Comparison of ENCODE assay signal across 13 cellular contexts in genomic region chr1:235324296-235324695, GRCh38. TPM values are rescaled to one million over a fixed set of nuclear protein-coding genes. Genes with fewer than 3 reads are reported as not detected.
A peak's percentile ranks its signal among the peaks of the same experiment; 100 is the strongest.
DNase-seq lines count a peak whose midpoint lies in the region; ATAC-seq, FAIRE-seq and TF ChIP-seq lines count a peak whose summit lies in the region.
"Had no signal": no experiment of that assay in that cellular context is flagged by ENCODE, and none has a peak within 500 bp of the region (broad histone marks: within the 10 kb centered on the region; RNA-seq: fewer than 3 reads in every experiment).

No MANE protein-coding gene starts in this region.

- H3K4ac ChIP-seq in mesenchymal stem cell (ENCODE audit: low read depth in 1 of 2, low read length in 2 of 2), result no peak overlapping the region

- H3K27me3 Mint-ChIP-seq in activated CD4-positive, alpha-beta memory T cell treated with anti-CD3 and anti-CD28 coated beads, Interleukin-2, amount 10 ng/mL, durations not matched to agents 7 days and 5 days, result no peaks in the 10 kb centered on the region

- no peak overlapping the region for H2BK120ac ChIP-seq in mesenchymal stem cell (ENCODE audit: low read depth, low read length)

- DNase-seq in A549 (ENCODE audit: low read depth in 1 of 2, low spot score in 1 of 2), result no peak
- DNase-seq in activated CD4-positive, alpha-beta memory T cell treated with anti-CD3 and anti-CD28 coated beads, Interleukin-2, amount 10 ng/mL, durations not matched to agents 7 days and 5 days, result no peak
- DNase-seq in mesenchymal stem cell, result no peak
- DNase-seq in NCI-H1694 treated with DMSO at 0.1 percent for 48 hours (lab: John Stamatoyannopoulos, UW), result no peak
- DNase-seq in HAP-1 (ENCODE audit: low spot score in 2 of 2), result no peak
- DNase-seq in NCI-H345 (lab: John Stamatoyannopoulos, UW), result no peak
- no peak for DNase-seq in NCI-H748 (lab: John Stamatoyannopoulos, UW; ENCODE audit: unreplicated experiment)
- DNase-seq: kidney glomerular epithelial cell; NCI-H1436 treated with DMSO at 0.1 percent for 48 hours; NCI-H82; stimulated activated CD4-positive, alpha-beta T cell treated with anti-CD3 and anti-CD28 coated beads, Interleukin-15, amount 100 ng/mL, for 24 hours had no signal

- no peak for TF ChIP-seq CTCF in A549 (IDR thresholded peaks at IDR 0.05)
- TF ChIP-seq CTCF in DOHH2 (IDR thresholded peaks at IDR 0.05; ENCODE audit: low read depth, low read length, poor library complexity, severe bottlenecking), result no peak

- no peak overlapping the region for H3K14ac ChIP-seq in mesenchymal stem cell (ENCODE audit: low read length in 2 of 2)

- peaks cover 43% of the 10 kb centered on the region for H3K36me3 Mint-ChIP-seq in activated CD4-positive, alpha-beta memory T cell treated with anti-CD3 and anti-CD28 coated beads, Interleukin-2, amount 10 ng/mL, durations not matched to agents 7 days and 5 days (ENCODE audit: low read depth)

- peaks cover 46% of the 10 kb centered on the region for H3K4me1 Mint-ChIP-seq in activated CD4-positive, alpha-beta memory T cell treated with anti-CD3 and anti-CD28 coated beads, Interleukin-2, amount 10 ng/mL, durations not matched to agents 7 days and 5 days

- no peak overlapping the region for H2BK12ac ChIP-seq in mesenchymal stem cell (ENCODE audit: low read length in 2 of 2)

- no peak overlapping the region for H2BK15ac ChIP-seq in mesenchymal stem cell (ENCODE audit: low read depth, poor library complexity, severe bottlenecking)

- H3K4me3 Mint-ChIP-seq in activated CD4-positive, alpha-beta memory T cell treated with anti-CD3 and anti-CD28 coated beads, Interleukin-2, amount 10 ng/mL, durations not matched to agents 7 days and 5 days, result peak overlapping the region; percentile 51

- H3K4me3 ChIP-seq in A549 (no peak overlapping the region), DOHH2 (ENCODE audit: low read length) (peak overlapping the region; percentile 83), mesenchymal stem cell (ENCODE audit: insufficient read depth in 1 of 2, low read depth in 1 of 2, low read length in 2 of 2) (peak overlapping the region in 1 of 2 experiments; percentile 94), HAP-1 (no peak overlapping the region)

- TF ChIP-seq POLR2A in A549 (IDR thresholded peaks at IDR 0.05; ENCODE audit: low read length), result no peak

- H3K79me2 ChIP-seq in DOHH2 (ENCODE audit: control insufficient read depth, low read length), result peaks cover 91% of the 10 kb centered on the region

- no peak overlapping the region for H4K8ac ChIP-seq in mesenchymal stem cell (ENCODE audit: low read length)

- H3K27ac ChIP-seq in A549 (no peak overlapping the region), DOHH2 (ENCODE audit: low read depth, low read length) (peak overlapping the region; percentile 57), mesenchymal stem cell (ENCODE audit: low read length, poor library complexity, severe bottlenecking) (no peak overlapping the region)
- H3K27ac ChIP-seq: C4-2B had no signal

- H2AK5ac ChIP-seq in mesenchymal stem cell (ENCODE audit: low read length, severe bottlenecking), result no peak overlapping the region

- H3K9me3 ChIP-seq in A549 (no peaks in the 10 kb centered on the region), DOHH2 (ENCODE audit: control insufficient read depth, insufficient read depth, low read length) (no peaks in the 10 kb centered on the region), mesenchymal stem cell (ENCODE audit: control insufficient read depth, low read length) (no peaks in the 10 kb centered on the region), HAP-1 (no peaks in the 10 kb centered on the region)

- H3K27me3 ChIP-seq in DOHH2 (ENCODE audit: control insufficient read depth, low read length), result no peaks in the 10 kb centered on the region
- H3K27me3 ChIP-seq in mesenchymal stem cell (ENCODE audit: control insufficient read depth in 1 of 2, insufficient read depth in 1 of 2, low read length in 2 of 2), result no peaks in the 10 kb centered on the region
- H3K27me3 ChIP-seq in HAP-1 (ENCODE audit: low read depth), result no peaks in the 10 kb centered on the region

- TF ChIP-seq EP300 in A549 (IDR thresholded peaks at IDR 0.05), result no peak

- H3K79me1 ChIP-seq in mesenchymal stem cell (replicated peaks; ENCODE audit: low read length, poor library complexity, severe bottlenecking), result no peaks in the 10 kb centered on the region

- H4K91ac ChIP-seq in mesenchymal stem cell (ENCODE audit: low read length), result no peak overlapping the region

- POLR2A ChIA-PET in A549 (lab: Yijun Ruan, JAX), result no interaction called here
- POLR2A ChIA-PET in activated CD4-positive, alpha-beta memory T cell treated with anti-CD3 and anti-CD28 coated beads, Interleukin-2, amount 10 ng/mL, durations not matched to agents 7 days and 5 days (lab: Charles Lee), result interaction anchor here (0.8 to 4.1 kb wide), 8 partner anchors 10 to 163 kb away, joined by 3 to 14 read pairs (median 4); partner anchors contain the start of gene RBM34

- peak overlapping the region; percentile 95 for H3K9ac ChIP-seq in mesenchymal stem cell (ENCODE audit: low read length)

- in situ Hi-C loops in HAP-1 (cut with MboI; ENCODE audit: low sequenced_read_pairs), result no loop called here

- H3K23ac ChIP-seq in mesenchymal stem cell (ENCODE audit: low read length in 2 of 2), result no peak overlapping the region

- peaks cover 14% of the 10 kb centered on the region for H3F3A ChIP-seq in DOHH2 (ENCODE audit: control insufficient read depth, insufficient read depth)

- H3K4me2 ChIP-seq in A549 (peak overlapping the region; percentile 84; the same call in 2 of the 3 replicates), DOHH2 (ENCODE audit: low read length) (peak overlapping the region; percentile 66), mesenchymal stem cell (ENCODE audit: low read length, poor library complexity, severe bottlenecking) (no peak overlapping the region)

- CTCF ChIA-PET in A549 (lab: Yijun Ruan, JAX), result interaction anchor here (0.6 to 6.7 kb wide), 5 partner anchors 10 to 220 kb away, joined by 3 to 37 read pairs (median 4); no protein-coding TSS in a partner anchor
- CTCF ChIA-PET in activated CD4-positive, alpha-beta memory T cell treated with anti-CD3 and anti-CD28 coated beads, Interleukin-2, amount 10 ng/mL, durations not matched to agents 7 days and 5 days (lab: Charles Lee), result interaction anchor here (0.9 to 2.0 kb wide), 5 partner anchors 11 to 180 kb away, joined by 3 to 9 read pairs (median 4); partner anchors contain the start of gene B3GALNT2

- H3K4me1 ChIP-seq in A549, result peaks cover 19% of the 10 kb centered on the region; the same call in 2 of the 3 replicates
- H3K4me1 ChIP-seq in DOHH2 (ENCODE audit: control insufficient read depth, low read length), result peaks cover 24% of the 10 kb centered on the region
- H3K4me1 ChIP-seq in mesenchymal stem cell (ENCODE audit: control insufficient read depth, insufficient read depth, low read depth, low read length), result peaks cover 4% of the 10 kb centered on the region
- H3K4me1 ChIP-seq in HAP-1, result peaks cover 10% of the 10 kb centered on the region

- H4K20me1 ChIP-seq in DOHH2 (ENCODE audit: control insufficient read depth, insufficient read depth, low read depth, low read length), result peaks cover 19% of the 10 kb centered on the region

- H2BK5ac ChIP-seq in mesenchymal stem cell (ENCODE audit: low read depth, low read length, poor library complexity, severe bottlenecking), result peak overlapping the region; percentile 19

- no peak overlapping the region for H2AFZ ChIP-seq in mesenchymal stem cell (ENCODE audit: low read depth, low read length)

- ATAC-seq in A549, result no peak

- H3K18ac ChIP-seq in mesenchymal stem cell (ENCODE audit: low read depth in 1 of 2, low read length in 2 of 2), result no peak overlapping the region

- H3K27ac Mint-ChIP-seq in activated CD4-positive, alpha-beta memory T cell treated with anti-CD3 and anti-CD28 coated beads, Interleukin-2, amount 10 ng/mL, durations not matched to agents 7 days and 5 days, result no peak overlapping the region

- H3K36me3 ChIP-seq in DOHH2 (ENCODE audit: control insufficient read depth, low read length) (peaks cover 60% of the 10 kb centered on the region), mesenchymal stem cell (ENCODE audit: control insufficient read depth in 1 of 2, insufficient read depth in 2 of 2, low read depth in 1 of 2, low read length in 2 of 2) (peaks cover 4 to 11% of the 10 kb centered on the region in 2 experiments), HAP-1 (replicated peaks) (peaks cover 17% of the 10 kb centered on the region; the same call in 1 of the 2 replicates)

- WGBS in A549 (ENCODE audit: missing lambda C conversion rate), result 93% methylated on average over 5 of the region's 5 CpGs
- WGBS in mesenchymal stem cell, result 94% methylated on average over 4 of the region's 5 CpGs

- H3K9me2 ChIP-seq in DOHH2 (replicated peaks; ENCODE audit: control insufficient read depth, low read length), result no peaks in the 10 kb centered on the region

- no peaks in the 10 kb centered on the region for H3K9me3 Mint-ChIP-seq in activated CD4-positive, alpha-beta memory T cell treated with anti-CD3 and anti-CD28 coated beads, Interleukin-2, amount 10 ng/mL, durations not matched to agents 7 days and 5 days

- FAIRE-seq in A549 (lab: Jason Lieb, UNC), result no peak

- no peak for TF ChIP-seq RAD21 in A549 (conservative IDR thresholded peaks at IDR 0.05 in 1 of 2, IDR thresholded peaks at IDR 0.05 in 1 of 2)

RNA-seq across cellular contexts. Expression of gene ARID4B, which starts 3.7 kb away (rescaled TPM):
- polyA plus RNA-seq in A549 (2011; rRNA removed) (14.9 and 16.0 TPM in 2 replicates), A549 (2017; fragmentation: RNase III; extraction: RNeasy Plus Mini Kit Qiagen cat#74134 plus additional on column Dnase treatment) (13.2 to 14.9 TPM (median 13.7 TPM) in 3 replicates)
- polyA plus RNA-seq in A549 (2012; cell fraction: cytosol; rRNA removed), result 3.6 and 3.7 TPM in 2 replicates
- 3.0 and 3.6 TPM in 2 replicates for polyA plus RNA-seq in A549 (2012; cell fraction: nucleus; rRNA removed)
- polyA minus RNA-seq in A549 (2011; rRNA and poly(A)+ RNA removed), result 23.6 and 24.6 TPM in 2 replicates
- total RNA-seq in activated CD4-positive, alpha-beta memory T cell treated with anti-CD3 and anti-CD28 coated beads, Interleukin-2, amount 10 ng/mL, durations not matched to agents 7 days and 5 days, result 10 to 100 TPM; 54.1 to 56.1 TPM
- polyA plus RNA-seq in mesenchymal stem cell (2013, experiment 1 of 2), result 20.7 TPM
- 21.1 TPM for polyA plus RNA-seq in mesenchymal stem cell (2013, experiment 2 of 2)

RNA-seq across cellular contexts. Expression of gene GGPS1, which starts 4.1 kb away (rescaled TPM):
- polyA plus RNA-seq in A549 (2011; rRNA removed) (57.7 and 58.5 TPM in 2 replicates), A549 (2017; fragmentation: RNase III; extraction: RNeasy Plus Mini Kit Qiagen cat#74134 plus additional on column Dnase treatment) (27.3 to 33.4 TPM (median 27.5 TPM) in 3 replicates)
- polyA plus RNA-seq in A549 (2012; cell fraction: cytosol; rRNA removed), result 9.7 and 10.7 TPM in 2 replicates
- 2.2 and 4.9 TPM in 2 replicates for polyA plus RNA-seq in A549 (2012; cell fraction: nucleus; rRNA removed)
- polyA minus RNA-seq in A549 (2011; rRNA and poly(A)+ RNA removed), result 20.1 and 22.4 TPM in 2 replicates
- 10 to 100 TPM; 28.2 to 34.3 TPM for total RNA-seq in activated CD4-positive, alpha-beta memory T cell treated with anti-CD3 and anti-CD28 coated beads, Interleukin-2, amount 10 ng/mL, durations not matched to agents 7 days and 5 days
- 35.1 TPM for polyA plus RNA-seq in mesenchymal stem cell (2013, experiment 1 of 2)
- 36.4 TPM for polyA plus RNA-seq in mesenchymal stem cell (2013, experiment 2 of 2)

RNA-seq across cellular contexts. Expression of gene TBCE, which starts 42.9 kb away (rescaled TPM):
- 58.3 and 65.2 TPM in 2 replicates for polyA plus RNA-seq in A549 (2011; rRNA removed)
- 20.8 and 21.0 TPM in 2 replicates for polyA plus RNA-seq in A549 (2012; cell fraction: cytosol; rRNA removed)
- 13.7 and 22.8 TPM in 2 replicates for polyA plus RNA-seq in A549 (2012; cell fraction: nucleus; rRNA removed)
- polyA plus RNA-seq in A549 (2017; fragmentation: RNase III; extraction: RNeasy Plus Mini Kit Qiagen cat#74134 plus additional on column Dnase treatment), result 45.1 to 51.5 TPM (median 45.4 TPM) in 3 replicates
- 18.6 and 23.0 TPM in 2 replicates for polyA minus RNA-seq in A549 (2011; rRNA and poly(A)+ RNA removed)
- total RNA-seq in activated CD4-positive, alpha-beta memory T cell treated with anti-CD3 and anti-CD28 coated beads, Interleukin-2, amount 10 ng/mL, durations not matched to agents 7 days and 5 days, result 10 to 100 TPM; 22.3 to 25.0 TPM
- polyA plus RNA-seq in mesenchymal stem cell (2013, experiment 1 of 2), result 35.6 TPM
- polyA plus RNA-seq in mesenchymal stem cell (2013, experiment 2 of 2), result 33.8 TPM
